1 cellular context compared by ENCODE assay signal in genomic region chr14:21268612-21269251, GRCh38.
TF ChIP-seq lines count a peak whose summit lies in the region.

No MANE protein-coding gene starts in this region.

TF ChIP-seq in H1, 55 proteins besides CTCF, POLR2A, EP300 and RAD21 (continued from another document):
- TF ChIP-seq CHD1 (IDR thresholded peaks at IDR 0.05; ENCODE audit: low read depth, low read length), result 0 out of 2 replicates have a peak, but pooled peaks have one; percentile 2
- no peak for TF ChIP-seq JUN (IDR thresholded peaks at IDR 0.05; ENCODE audit: low read depth, low read length)
- no peak for TF ChIP-seq SP1 (IDR thresholded peaks at IDR 0.05; ENCODE audit: low read depth, low read length)
- TF ChIP-seq CHD2 (IDR thresholded peaks at IDR 0.05; ENCODE audit: low read length), result peak; percentile 60; the same call in 1 of the 2 replicates
- no peak for TF ChIP-seq SIX5 (IDR thresholded peaks at IDR 0.05; ENCODE audit: low read depth, low read length)
- TF ChIP-seq GABPA (IDR thresholded peaks at IDR 0.05; ENCODE audit: borderline replicate concordance, insufficient read depth, low read length), result no peak
- peak; percentile 40 for TF ChIP-seq ASH2L (IDR thresholded peaks at IDR 0.05; ENCODE audit: low read length)
- TF ChIP-seq POU5F1 (IDR thresholded peaks at IDR 0.05; ENCODE audit: low read depth, low read length), result no peak
